Comparison of ENCODE assay signal across 8 cellular contexts in the genomic region with DNA sequence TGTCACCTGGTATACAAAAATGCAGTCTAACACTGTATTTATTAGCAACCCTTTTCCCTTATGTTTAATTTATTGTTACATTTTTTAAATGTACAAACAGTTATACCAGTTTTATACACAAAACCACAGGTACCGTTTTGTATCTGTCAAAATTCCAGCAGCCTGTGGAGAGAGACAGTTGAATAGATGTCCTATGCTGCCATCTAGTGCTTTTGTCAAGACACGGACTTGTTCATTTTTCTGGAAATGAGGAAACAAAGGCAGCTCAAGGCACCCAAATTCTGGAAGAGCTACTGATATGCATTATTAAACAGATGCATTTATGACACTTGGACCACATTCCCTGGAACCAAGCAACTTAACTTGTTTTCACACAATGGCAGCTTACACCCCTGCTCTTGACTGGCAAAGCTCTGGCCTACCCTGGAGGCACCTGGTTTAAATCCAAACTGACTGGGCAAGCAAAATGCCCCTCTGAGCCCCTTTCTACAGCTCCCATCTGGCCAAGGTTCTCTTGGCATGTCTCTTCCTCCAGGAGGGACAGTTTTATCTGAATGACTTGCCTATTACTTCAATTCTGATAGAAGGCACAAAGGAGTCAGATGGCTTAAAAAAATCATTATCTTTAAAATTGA.
DNase-seq lines count a peak whose midpoint lies in the region; ATAC-seq, FAIRE-seq and TF ChIP-seq lines count a peak whose summit lies in the region.

No MANE protein-coding gene starts in this region.

- H3K36me3 Mint-ChIP-seq in astrocyte (ENCODE audit: low read depth, unreplicated experiment) (no peaks in the 10 kb centered on the region), immature natural killer cell (no peaks in the 10 kb centered on the region)

- no peaks in the 10 kb centered on the region for H4K20me1 ChIP-seq in astrocyte (ENCODE audit: insufficient read depth, low read length)

- H3K27me3 Mint-ChIP-seq in astrocyte (ENCODE audit: low read depth, unreplicated experiment) (no peaks in the 10 kb centered on the region), immature natural killer cell (ENCODE audit: low read depth in 3 of 3) (no peaks in the 10 kb centered on the region)

- 0% methylated on average over 2 of the region's 2 CpGs for WGBS in suprapubic skin

- H3K4me3 Mint-ChIP-seq in astrocyte (ENCODE audit: unreplicated experiment) (no peak overlapping the region), immature natural killer cell (no peak overlapping the region)

- H3K79me2 ChIP-seq in astrocyte (ENCODE audit: insufficient read depth, low read length), result no peaks in the 10 kb centered on the region

- peak; percentile 79 for TF ChIP-seq CTCF in D721Med (IDR thresholded peaks at IDR 0.05; ENCODE audit: insufficient read depth, missing control alignments)
- TF ChIP-seq CTCF in astrocyte (IDR thresholded peaks at IDR 0.05; ENCODE audit: insufficient read depth, low read depth, low read length), result peak; percentile 62
- peak; percentile 27 to 43 for TF ChIP-seq CTCF in suprapubic skin (IDR thresholded peaks at IDR 0.05)

- DNase-seq in D721Med (ENCODE audit: insufficient read length, low spot score), result peak; percentile 13
- peak; percentile 78 for DNase-seq in HCEC 1CT
- DNase-seq in NCI-H2171 (lab: John Stamatoyannopoulos, UW), result peak; percentile 72
- DNase-seq in astrocyte (ENCODE audit: low read depth), result peak; percentile 58
- peak; percentile 30 for DNase-seq in iPS DF 4.7 (ENCODE audit: extremely low read depth, low spot score)
- DNase-seq in suprapubic skin (ENCODE audit: low spot score in 2 of 2), result no peak
- no peak for DNase-seq in immature natural killer cell

- no peak overlapping the region for H3K27ac Mint-ChIP-seq in astrocyte (ENCODE audit: unreplicated experiment)
- no peak overlapping the region for H3K27ac Mint-ChIP-seq in immature natural killer cell

- ATAC-seq in GM19452 (IDR thresholded peaks at IDR 0.05; ENCODE audit: unreplicated experiment), result no peak

- no peak for TF ChIP-seq EP300 in suprapubic skin (IDR thresholded peaks at IDR 0.05)

- peak; percentile 73 for FAIRE-seq in D721Med (lab: Jason Lieb, UNC)
- FAIRE-seq in astrocyte (lab: Jason Lieb, UNC), result peak; percentile 32

- H3K27me3 ChIP-seq in astrocyte (ENCODE audit: insufficient read depth, low read length) (no peaks in the 10 kb centered on the region), suprapubic skin (no peaks in the 10 kb centered on the region)

- H3K9me3 Mint-ChIP-seq in astrocyte (ENCODE audit: unreplicated experiment) (no peaks in the 10 kb centered on the region), immature natural killer cell (peaks cover 0 to 8% (median 0%) of the 10 kb centered on the region in 6 donors)

- H3K9ac ChIP-seq in astrocyte (ENCODE audit: low read length), result no peak overlapping the region

- H3K4me2 ChIP-seq in astrocyte (ENCODE audit: low read length), result peak overlapping the region; percentile 72

- peak overlapping the region; percentile 2 for H3K4me3 ChIP-seq in astrocyte (ENCODE audit: insufficient read depth, low read depth, low read length)
- no peak overlapping the region for H3K4me3 ChIP-seq in suprapubic skin

- H3K36me3 ChIP-seq in astrocyte (ENCODE audit: insufficient read depth, low read length), result no peaks in the 10 kb centered on the region
- H3K36me3 ChIP-seq in suprapubic skin, result no peaks in the 10 kb centered on the region

- H3K27ac ChIP-seq in astrocyte (ENCODE audit: low read depth, low read length) (no peak overlapping the region), suprapubic skin (no peak overlapping the region)

- H3K4me1 Mint-ChIP-seq in astrocyte (ENCODE audit: low read depth, unreplicated experiment) (peaks cover 9% of the 10 kb centered on the region), immature natural killer cell (no peaks in the 10 kb centered on the region)

- H3K9me3 ChIP-seq in astrocyte (ENCODE audit: insufficient read depth, low read depth, low read length) (no peaks in the 10 kb centered on the region), suprapubic skin (no peaks in the 10 kb centered on the region)

- H3K4me1 ChIP-seq in astrocyte (ENCODE audit: insufficient read depth, low read length) (peaks cover 18% of the 10 kb centered on the region), suprapubic skin (no peaks in the 10 kb centered on the region)

- TF ChIP-seq POLR2A in suprapubic skin (IDR thresholded peaks at IDR 0.05), result no peak

- H2AFZ ChIP-seq in astrocyte (ENCODE audit: low read depth, low read length), result no peak overlapping the region

Comparison
In these comparisons a context has a peak if more than half of its experiments do, and no peak if none do; other contexts are left out.
1. DNase-seq: peak in D721Med (single experiment), HCEC 1CT (single experiment), NCI-H2171 (single experiment), astrocyte (single experiment) and iPS DF 4.7 (single experiment); none in suprapubic skin (0 of 2) and immature natural killer cell (0 of 3).
2. Peak in every context shown above with its lines, with median percentiles within 50 percentile points of each other: CTCF ChIP-seq.